In genomic region chr9:97984188-97985057, GRCh38 we compare ENCODE assay signal across 8 cellular contexts. TPM values are rescaled to one million over a fixed set of nuclear protein-coding genes. Genes with fewer than 3 reads are reported as not detected.
A peak's percentile ranks its signal among the peaks of the same experiment; 100 is the strongest.
DNase-seq lines count a peak whose midpoint lies in the region; ATAC-seq and TF ChIP-seq lines count a peak whose summit lies in the region.

No MANE protein-coding gene starts in this region.

- WGBS in stomach, 5 donors, result 0 to 1% (median 1%) methylated on average over 20 to 115 of the region's 116 CpGs

- intact Hi-C loops in CD8-positive, alpha-beta T cell (cut with DNase I, micrococcal nuclease), result loop anchor here (1.0 to 10.0 kb wide), 8 partner anchors 47 to 1840 kb away; partner anchors contain the start of genes TRMO (in 2 of the 2), ANKS6 (in 1 of the 2), HEMGN (in 1 of the 2) and NANS (in 1 of the 2)
- intact Hi-C loops in stomach (cut with DNase I; ENCODE audit: low total_unique reads), result no loop called here

- H3K4me3 ChIP-seq in CD8-positive, alpha-beta T cell (ENCODE audit: low read depth, low read length), result peak overlapping the region; percentile 76
- H3K4me3 ChIP-seq in HUES48 (ENCODE audit: low read depth, low read length) (peak overlapping the region; percentile 70), RWPE2 (ENCODE audit: severe bottlenecking) (peak overlapping the region; percentile 95), neural progenitor cell (peak overlapping the region; percentile 96), stomach (peak overlapping the region; percentile 80 to 95 (median 88))

- H3K4me1 ChIP-seq in CD8-positive, alpha-beta T cell (ENCODE audit: insufficient read depth, low read length), result peaks cover 65% of the 10 kb centered on the region
- H3K4me1 ChIP-seq in HUES48 (ENCODE audit: control insufficient read depth, insufficient read depth, low read length) (peaks cover 7% of the 10 kb centered on the region; the same call in 1 of the 2 replicates), RWPE2 (ENCODE audit: insufficient read depth, poor library complexity, severe bottlenecking) (peaks cover 34% of the 10 kb centered on the region), foreskin keratinocyte (peaks cover 35% of the 10 kb centered on the region), neural progenitor cell (peaks cover 7% of the 10 kb centered on the region), stomach (peaks cover 27 to 66% (median 57%) of the 10 kb centered on the region in 4 donors)

- peak; percentile 54 to 84 (median 72) for DNase-seq in CD8-positive, alpha-beta T cell
- DNase-seq in RWPE2 (ENCODE audit: low spot score) (peak; percentile 71), foreskin keratinocyte (peak in 1 of 2 donors; percentile 42), neural progenitor cell (ENCODE audit: low spot score) (peak; percentile 73), stomach (peak; percentile 81)
- peak; percentile 61 to 71 (median 70) for DNase-seq in activated naive CD4-positive, alpha-beta T cell (lab: John Stamatoyannopoulos, UW)

- TF ChIP-seq CTCF in CD8-positive, alpha-beta T cell (IDR thresholded peaks at IDR 0.05), result no peak
- TF ChIP-seq CTCF in RWPE2 (IDR thresholded peaks at IDR 0.05; ENCODE audit: poor library complexity, severe bottlenecking) (no peak), foreskin keratinocyte (conservative IDR thresholded peaks at IDR 0.05) (peak; percentile 17), neural progenitor cell (IDR thresholded peaks at IDR 0.05) (no peak), stomach (IDR thresholded peaks at IDR 0.05) (no peak)

- peaks cover 62% of the 10 kb centered on the region for H3K79me2 ChIP-seq in neural progenitor cell (ENCODE audit: low read depth)

- H3F3A ChIP-seq in neural progenitor cell (ENCODE audit: low read depth), result peaks cover 18% of the 10 kb centered on the region

- peak overlapping the region; percentile 73 for H3K27ac ChIP-seq in CD8-positive, alpha-beta T cell (ENCODE audit: low read depth, low read length)
- H3K27ac ChIP-seq in HUES48 (ENCODE audit: low read depth, low read length) (peak overlapping the region; percentile 75), RWPE2 (ENCODE audit: poor library complexity, severe bottlenecking) (peak overlapping the region; percentile 88), foreskin keratinocyte (peak overlapping the region; percentile 100), neural progenitor cell (no peak overlapping the region), stomach (peak overlapping the region; percentile 96 to 100 (median 99))

- TF ChIP-seq POLR2A in stomach (IDR thresholded peaks at IDR 0.05), result no peak

- no peak for TF ChIP-seq EP300 in stomach (IDR thresholded peaks at IDR 0.05)

- H4K20me1 ChIP-seq in neural progenitor cell (ENCODE audit: low read depth), result peaks cover 57% of the 10 kb centered on the region

- CTCF ChIA-PET in CD8-positive, alpha-beta T cell (lab: Charles Lee), result interaction anchor here (0.9 to 6.0 kb wide), 8 partner anchors 9 to 84 kb away, joined by 3 to 86 read pairs (median 4); partner anchors contain the start of gene TRMO

- H3K27me3 ChIP-seq in CD8-positive, alpha-beta T cell (ENCODE audit: insufficient read depth, low read length), result no peaks in the 10 kb centered on the region
- H3K27me3 ChIP-seq in HUES48 (ENCODE audit: control insufficient read depth, insufficient read depth, low read length) (peaks cover 79% of the 10 kb centered on the region), RWPE2 (ENCODE audit: insufficient read depth, poor library complexity, severe bottlenecking) (no peaks in the 10 kb centered on the region), foreskin keratinocyte (no peaks in the 10 kb centered on the region), neural progenitor cell (peaks cover 63% of the 10 kb centered on the region), stomach (no peaks in the 10 kb centered on the region)

- no peaks in the 10 kb centered on the region for H3K27me3 Mint-ChIP-seq in CD8-positive, alpha-beta T cell (ENCODE audit: low read depth)
- H3K27me3 Mint-ChIP-seq in neural progenitor cell (ENCODE audit: insufficient read depth, low read depth), result peaks cover 5% of the 10 kb centered on the region

- no peaks in the 10 kb centered on the region for H3K9me3 Mint-ChIP-seq in CD8-positive, alpha-beta T cell
- H3K9me3 Mint-ChIP-seq in neural progenitor cell, result no peaks in the 10 kb centered on the region

- peak overlapping the region; percentile 74 for H3K4me3 Mint-ChIP-seq in CD8-positive, alpha-beta T cell
- H3K4me3 Mint-ChIP-seq in neural progenitor cell, result peak overlapping the region; percentile 77

- peak overlapping the region; percentile 70 for H2AFZ ChIP-seq in neural progenitor cell (replicated peaks)

- no peaks in the 10 kb centered on the region for H3K36me3 Mint-ChIP-seq in CD8-positive, alpha-beta T cell
- H3K36me3 Mint-ChIP-seq in neural progenitor cell, result peaks cover 12% of the 10 kb centered on the region

- ATAC-seq in CD8-positive, alpha-beta T cell, result peak; percentile 34
- ATAC-seq in GM19397 (IDR thresholded peaks at IDR 0.05; ENCODE audit: unreplicated experiment) (peak; percentile 37), RWPE2 (ENCODE audit: low read depth) (peak; percentile 3), foreskin keratinocyte (peak; percentile 29)

- H3K4me2 ChIP-seq in neural progenitor cell, result peak overlapping the region; percentile 83

- POLR2A ChIA-PET in CD8-positive, alpha-beta T cell (lab: Charles Lee), result interaction anchor here (1.1 to 8.8 kb wide), 13 partner anchors 13 to 351 kb away, joined by 3 to 121 read pairs (median 8); partner anchors contain the start of genes NANS, NCBP1, TBC1D2 and TRMO

- H3K9me3 ChIP-seq in CD8-positive, alpha-beta T cell (ENCODE audit: low read length), result no peaks in the 10 kb centered on the region
- H3K9me3 ChIP-seq in HUES48 (ENCODE audit: control insufficient read depth, insufficient read depth, low read length) (no peaks in the 10 kb centered on the region), RWPE2 (ENCODE audit: severe bottlenecking) (no peaks in the 10 kb centered on the region), neural progenitor cell (ENCODE audit: low read depth) (no peaks in the 10 kb centered on the region), stomach (no peaks in the 10 kb centered on the region)

- no peaks in the 10 kb centered on the region for H3K36me3 ChIP-seq in CD8-positive, alpha-beta T cell (ENCODE audit: insufficient read depth, low read length)
- H3K36me3 ChIP-seq in HUES48 (ENCODE audit: control insufficient read depth, insufficient read depth, low read length) (no peaks in the 10 kb centered on the region), RWPE2 (ENCODE audit: low read depth) (peaks cover 5% of the 10 kb centered on the region; the same call in 1 of the 2 replicates), neural progenitor cell (no peaks in the 10 kb centered on the region), stomach (no peaks in the 10 kb centered on the region)

- peak overlapping the region; percentile 76 for H3K27ac Mint-ChIP-seq in CD8-positive, alpha-beta T cell
- H3K27ac Mint-ChIP-seq in neural progenitor cell, result no peak overlapping the region

- H3K9ac ChIP-seq in HUES48 (ENCODE audit: low read depth, low read length) (peak overlapping the region; percentile 89), neural progenitor cell (no peak overlapping the region)

- peaks cover 69% of the 10 kb centered on the region for H3K4me1 Mint-ChIP-seq in CD8-positive, alpha-beta T cell (ENCODE audit: low read depth)
- H3K4me1 Mint-ChIP-seq in neural progenitor cell, result peaks cover 44% of the 10 kb centered on the region

RNA-seq across cellular contexts. Expression of gene ANP32B, which starts 1.3 kb away (rescaled TPM):
- total RNA-seq in CD8-positive, alpha-beta T cell, result 100 to 1,000 TPM; 168 to 177 TPM
- total RNA-seq in foreskin keratinocyte (88.3 and 110 TPM in 2 replicates), neural progenitor cell (ENCODE audit: low replicate concordance) (15.1 and 19.6 TPM in 2 replicates), stomach (100 to 1,000 TPM in 1 of 5 donors, 10 to 100 TPM in 3, 1 to 10 TPM in 1; 8.2 to 149 (median 35.3) TPM)
- polyA plus RNA-seq in foreskin keratinocyte (188 and 215 TPM in 2 replicates), stomach (100 to 1,000 TPM; 149 to 267 (median 169) TPM)

RNA-seq across cellular contexts. Expression of gene HEMGN, which starts 46.5 kb away (rescaled TPM):
- under 1 TPM; 0.14 to 0.33 TPM for total RNA-seq in CD8-positive, alpha-beta T cell
- total RNA-seq in foreskin keratinocyte (not detected in 2 replicates), neural progenitor cell (ENCODE audit: low replicate concordance) (not detected in 2 replicates), stomach (1 to 10 TPM in 1 of 5 donors, not detected in 4; 1.8 TPM)
- polyA plus RNA-seq in foreskin keratinocyte (not detected in 2 replicates), stomach (not detected)
